10 cellular contexts compared by ENCODE assay signal in the genomic region with DNA sequence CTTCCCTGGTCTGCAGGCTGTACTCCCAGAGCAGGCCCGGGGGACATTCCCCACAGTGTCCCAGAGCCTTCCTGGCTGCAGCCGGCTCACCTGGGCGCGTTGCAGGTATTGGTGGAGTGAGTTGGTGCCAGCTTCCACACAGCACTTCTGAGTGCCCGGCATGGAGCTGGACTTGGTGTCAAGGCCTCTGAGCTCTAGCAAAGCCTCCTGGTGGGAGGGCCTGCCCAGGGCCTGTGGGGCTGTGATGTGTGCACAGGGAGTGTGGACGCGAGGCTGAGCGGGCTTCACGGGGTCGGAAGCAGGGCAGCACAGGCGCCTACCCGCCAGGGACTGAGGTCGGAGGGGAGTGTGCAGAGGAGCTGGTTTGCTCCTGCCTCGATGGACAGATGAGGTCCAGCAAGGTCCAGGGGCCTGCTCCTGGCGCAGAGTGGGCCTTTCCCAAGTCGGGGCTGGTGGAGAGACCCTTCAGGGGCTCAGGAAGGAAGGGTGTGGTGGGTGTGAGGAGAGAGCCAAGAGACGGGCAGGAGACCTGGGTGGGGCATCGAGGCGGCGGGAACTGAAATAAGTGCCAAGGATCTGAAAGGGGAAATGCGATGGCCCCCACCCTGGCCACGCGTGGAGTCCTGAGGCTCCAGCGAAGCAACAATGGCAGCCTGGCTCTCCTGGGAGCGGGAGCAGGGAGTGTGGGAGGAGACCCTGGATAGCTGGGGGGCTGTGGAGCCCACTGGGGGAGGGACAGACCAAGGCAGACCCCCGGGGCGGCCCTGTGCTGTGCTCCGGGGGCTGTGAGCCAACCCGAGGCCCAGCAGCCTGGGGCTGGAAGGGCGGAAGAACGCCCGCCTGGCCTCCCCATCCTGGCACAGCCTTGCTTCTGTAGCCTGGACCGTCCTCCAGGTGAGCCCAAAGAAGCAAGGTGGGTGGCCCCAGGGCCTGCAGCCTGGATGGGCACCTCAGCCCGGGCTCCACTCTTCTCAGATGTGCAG.
DNase-seq lines count a peak whose midpoint lies in the region; ATAC-seq and TF ChIP-seq lines count a peak whose summit lies in the region.
"Had no signal": no experiment of that assay in that cellular context is flagged by ENCODE, and none has a peak within 500 bp of the region (broad histone marks: within the 10 kb centered on the region; RNA-seq: fewer than 3 reads in every experiment).

No MANE protein-coding gene starts in this region.

- H3K27me3 Mint-ChIP-seq in osteocyte (ENCODE audit: unreplicated experiment) = no peaks in the 10 kb centered on the region

- peaks cover 38 to 100% (median 97%) of the 10 kb centered on the region in 11 experiments; a peak in 20 of 22 replicates for H4K20me1 ChIP-seq in BLaER1 treated with 17β-estradiol and CSF1 and Interleukin-3, amounts not matched to agents 10 nM and 100 nM
- H4K20me1 ChIP-seq in KMS-11 (ENCODE audit: insufficient read depth) = no peaks in the 10 kb centered on the region

- peak overlapping the region in 10 of 11 experiments; percentile 10 to 91 (median 74); a peak in 17 of 22 replicates for H3K27ac ChIP-seq in BLaER1 treated with 17β-estradiol and CSF1 and Interleukin-3, amounts not matched to agents 10 nM and 100 nM
- H3K27ac ChIP-seq in KMS-11 (peak overlapping the region; percentile 87), dorsolateral prefrontal cortex (peak overlapping the region in 56 of 59 donors; percentile 2 to 98 (median 87))

- peaks cover 9% of the 10 kb centered on the region for H3K36me3 Mint-ChIP-seq in osteocyte (ENCODE audit: unreplicated experiment)
- H3K36me3 Mint-ChIP-seq: activated naive CD4-positive, alpha-beta T cell treated with anti-CD3 and anti-CD28 coated beads, Interleukin-2, amount 10 ng/mL, durations not matched to agents 7 days and 5 days had no signal

- H3K4me1 Mint-ChIP-seq in osteocyte (ENCODE audit: unreplicated experiment) = peaks cover 49% of the 10 kb centered on the region

- peak overlapping the region in 5 of 10 experiments; percentile 0 to 61 (median 40); a peak in 9 of 20 replicates for H3K4me3 ChIP-seq in BLaER1 treated with 17β-estradiol and CSF1 and Interleukin-3, amounts not matched to agents 10 nM and 100 nM
- no peak overlapping the region for H3K4me3 ChIP-seq in KMS-11 (IDR thresholded peaks at IDR 0.05; ENCODE audit: insufficient read depth, low read depth, low read length)
- H3K4me3 ChIP-seq in dorsolateral prefrontal cortex = no peak overlapping the region

- peak overlapping the region; percentile 88 to 100 (median 96) for H3K4me2 ChIP-seq in BLaER1 treated with 17β-estradiol and CSF1 and Interleukin-3, amounts not matched to agents 10 nM and 100 nM
- H3K4me2 ChIP-seq in KMS-11 = peak overlapping the region; percentile 89

- TF ChIP-seq CTCF in KMS-11 (conservative IDR thresholded peaks at IDR 0.05; ENCODE audit: low read depth, low read length) (no peak), dorsolateral prefrontal cortex (IDR thresholded peaks at IDR 0.05 in 54 of 56, conservative IDR thresholded peaks at IDR 0.05 in 2 of 56; ENCODE audit: low read depth in 1 of 56, partially characterized antibody in 56 of 56) (no peak), osteocyte (IDR thresholded peaks at IDR 0.05) (no peak)

- H3K9me3 Mint-ChIP-seq in osteocyte (ENCODE audit: unreplicated experiment) = no peaks in the 10 kb centered on the region

- peaks cover 0 to under 1% (median 0%) of the 10 kb centered on the region in 11 experiments; a peak in 2 of 22 replicates for H3K9me3 ChIP-seq in BLaER1 treated with 17β-estradiol and CSF1 and Interleukin-3, amounts not matched to agents 10 nM and 100 nM (replicated peaks in 1 of 11)

- peaks cover 6 to 36% (median 19%) of the 10 kb centered on the region in 11 experiments; a peak in 19 of 22 replicates for H3K36me3 ChIP-seq in BLaER1 treated with 17β-estradiol and CSF1 and Interleukin-3, amounts not matched to agents 10 nM and 100 nM
- no peaks in the 10 kb centered on the region for H3K36me3 ChIP-seq in KMS-11 (ENCODE audit: insufficient read depth)

- H3K4me3 Mint-ChIP-seq in osteocyte (ENCODE audit: unreplicated experiment) = no peak overlapping the region
- H3K4me3 Mint-ChIP-seq: activated naive CD4-positive, alpha-beta T cell treated with anti-CD3 and anti-CD28 coated beads, Interleukin-2, amount 10 ng/mL, durations not matched to agents 7 days and 5 days had no signal

- no peak for DNase-seq in dorsolateral prefrontal cortex
- DNase-seq in osteocyte (ENCODE audit: extremely low spot score, unreplicated experiment) = no peak
- no peak for DNase-seq in Kasumi-1 (lab: John Stamatoyannopoulos, UW)
- DNase-seq in AG08396 (ENCODE audit: low spot score) = no peak
- DNase-seq: NCI-H1417 treated with DMSO at 0.1 percent for 48 hours had no signal

- ATAC-seq in HG03159 (IDR thresholded peaks at IDR 0.05; ENCODE audit: unreplicated experiment) (no peak), GM18498 (IDR thresholded peaks at IDR 0.05; ENCODE audit: unreplicated experiment) (no peak)

- peaks cover 0 to 5% (median 0%) of the 10 kb centered on the region in 11 experiments; a peak in 1 of 22 replicates for H3K27me3 ChIP-seq in BLaER1 treated with 17β-estradiol and CSF1 and Interleukin-3, amounts not matched to agents 10 nM and 100 nM
- H3K27me3 ChIP-seq in KMS-11 (ENCODE audit: insufficient read depth, low read depth) (no peaks in the 10 kb centered on the region), dorsolateral prefrontal cortex (no peaks in the 10 kb centered on the region)

- H3K4me1 ChIP-seq in BLaER1 treated with 17β-estradiol and CSF1 and Interleukin-3, amounts not matched to agents 10 nM and 100 nM = peaks cover 85 to 100% (median 99%) of the 10 kb centered on the region in 10 experiments
- H3K4me1 ChIP-seq in KMS-11 (ENCODE audit: low read depth, poor library complexity, severe bottlenecking) = peaks cover 69% of the 10 kb centered on the region

- no peak overlapping the region for H2AFZ ChIP-seq in KMS-11 (ENCODE audit: low read depth)

- peak overlapping the region; percentile 26 to 75 (median 61); a peak in 17 of 22 replicates for H3K9ac ChIP-seq in BLaER1 treated with 17β-estradiol and CSF1 and Interleukin-3, amounts not matched to agents 10 nM and 100 nM
- peak overlapping the region; percentile 56; the same call in 1 of the 2 replicates for H3K9ac ChIP-seq in KMS-11

- intact Hi-C loops in dorsolateral prefrontal cortex (cut with DNase I) = loop anchor here in 1 of 2 donors (5.0 kb wide), 1 partner anchor 37 kb away; no protein-coding TSS in a partner anchor

- peaks cover 9% of the 10 kb centered on the region for H3K79me2 ChIP-seq in KMS-11 (ENCODE audit: insufficient read depth, low read depth)

- peak overlapping the region; percentile 96 for H3K27ac Mint-ChIP-seq in osteocyte (ENCODE audit: unreplicated experiment)
- H3K27ac Mint-ChIP-seq: activated naive CD4-positive, alpha-beta T cell treated with anti-CD3 and anti-CD28 coated beads, Interleukin-2, amount 10 ng/mL, durations not matched to agents 7 days and 5 days had no signal
